18 cellular contexts compared by ENCODE assay signal in the genomic region with DNA sequence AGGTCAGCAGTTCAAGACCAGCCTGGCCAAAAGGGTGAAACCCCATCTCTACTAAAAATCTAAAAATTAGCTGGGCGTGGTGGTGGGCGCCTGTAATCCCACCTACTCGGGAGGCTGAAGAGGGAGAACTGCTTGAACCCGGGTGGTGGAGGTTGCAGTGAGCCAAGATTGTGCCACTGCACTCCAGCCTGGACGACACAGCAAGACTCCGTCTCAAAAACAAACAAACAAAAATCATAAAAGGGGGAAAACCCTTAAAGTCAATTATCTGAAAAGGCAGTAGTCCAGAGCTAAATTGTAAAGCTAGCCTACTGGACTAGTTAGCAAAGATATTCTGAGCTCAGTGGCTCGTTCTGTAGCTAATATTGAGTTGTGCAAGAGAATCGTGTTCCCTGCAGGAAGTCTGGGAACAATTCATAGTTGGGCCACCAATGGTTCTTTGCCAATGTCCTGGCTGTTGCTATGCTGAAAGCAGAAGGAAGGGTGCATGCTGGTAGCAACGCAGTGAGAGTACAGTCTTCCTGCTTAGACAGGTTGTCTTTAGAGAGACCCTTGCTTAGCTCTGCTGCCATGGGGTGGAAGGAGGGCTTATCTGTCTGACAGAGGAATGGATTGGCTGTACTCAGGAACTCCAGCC. TPM values are rescaled to one million over a fixed set of nuclear protein-coding genes. Genes with fewer than 3 reads are reported as not detected.
DNase-seq lines count a peak whose midpoint lies in the region; ATAC-seq, FAIRE-seq and TF ChIP-seq lines count a peak whose summit lies in the region.
"Had no signal": no experiment of that assay in that cellular context is flagged by ENCODE, and none has a peak within 500 bp of the region (broad histone marks: within the 10 kb centered on the region; RNA-seq: fewer than 3 reads in every experiment).

No MANE protein-coding gene starts in this region.

- CTCF ChIA-PET in HepG2 (lab: Yijun Ruan, JAX; ENCODE audit: low intra/inter-chr PET ratio, low total read pairs) = no interaction called here

- no peaks in the 10 kb centered on the region for H3K9me3 Mint-ChIP-seq in stimulated activated naive CD8-positive, alpha-beta T cell treated with anti-CD3 and anti-CD28 coated beads, Interleukin-15, Interleukin-2, amounts not matched to agents 100 ng/mL and 50 ng/mL, for 24 hours
- H3K9me3 Mint-ChIP-seq in activated T-helper 2 cell treated with anti-CD3 and anti-CD28 coated beads, Interferon-gamma antibody, Interleukin-2, Interleukin-4, amounts not matched to agents 10 μg/mL and 5 μg/mL and 100 μg/mL, durations not matched to agents 14 hours and 24 hours and 36 hours = no peaks in the 10 kb centered on the region

- peak in 1 of 2 experiments; percentile 21; a peak in 1 of 4 replicates for TF ChIP-seq POLR2A in HepG2 (IDR thresholded peaks at IDR 0.05; ENCODE audit: insufficient read depth in 1 of 2, low read depth in 2 of 2, low read length in 2 of 2)

- H3K27me3 Mint-ChIP-seq in stimulated activated naive CD8-positive, alpha-beta T cell treated with anti-CD3 and anti-CD28 coated beads, Interleukin-15, Interleukin-2, amounts not matched to agents 100 ng/mL and 50 ng/mL, for 24 hours = no peaks in the 10 kb centered on the region
- H3K27me3 Mint-ChIP-seq in activated T-helper 2 cell treated with anti-CD3 and anti-CD28 coated beads, Interferon-gamma antibody, Interleukin-2, Interleukin-4, amounts not matched to agents 10 μg/mL and 5 μg/mL and 100 μg/mL, durations not matched to agents 14 hours and 24 hours and 36 hours (ENCODE audit: low read depth) = no peaks in the 10 kb centered on the region

- no TSS peak for BruUV-seq in HepG2 (replicated peaks; lab: Mats Ljungman, UMichigan)

- ATAC-seq in stimulated activated naive CD8-positive, alpha-beta T cell treated with anti-CD3 and anti-CD28 coated beads, Interleukin-15, Interleukin-2, amounts not matched to agents 100 U/mL and 50 U/mL, for 24 hours = no peak
- ATAC-seq in HepG2 (no peak), GM18858 (IDR thresholded peaks at IDR 0.05; ENCODE audit: unreplicated experiment) (no peak)

- peak overlapping the region; percentile 95 for H3K27ac ChIP-seq in HepG2 (ENCODE audit: extremely low read length, insufficient read depth, low read length)
- no peak overlapping the region for H3K27ac ChIP-seq in substantia nigra (ENCODE audit: low read depth, low read length, poor library complexity, severe bottlenecking)
- H3K27ac ChIP-seq: cardiac muscle cell, prostate gland, SK-N-MC, tibial nerve, WERI-Rb-1 had no signal

- no peaks in the 10 kb centered on the region; a peak in 1 of 5 replicates for H3K27me3 ChIP-seq in HepG2 (ENCODE audit: control insufficient read depth in 1 of 2, insufficient read depth in 2 of 2, low read length in 2 of 2)
- H3K27me3 ChIP-seq: cardiac muscle cell, tibial nerve had no signal

- no peak for TF ChIP-seq RAD21 in HepG2 (CRISPR knock-in tag; IDR thresholded peaks at IDR 0.05)

- DNase-seq in stimulated activated naive CD8-positive, alpha-beta T cell treated with anti-CD3 and anti-CD28 coated beads, Interleukin-15, Interleukin-2, amounts not matched to agents 100 U/mL and 50 U/mL, for 24 hours = no peak
- no peak for DNase-seq in activated T-helper 2 cell treated with anti-CD3 and anti-CD28 coated beads, Interferon-gamma antibody, Interleukin-2, Interleukin-4, amounts not matched to agents 10 μg/mL and 5 μg/mL and 100 μg/mL, durations not matched to agents 14 hours and 24 hours and 36 hours (ENCODE audit: low spot score)
- DNase-seq in HepG2 (ENCODE audit: low spot score) (no peak), GM10266 (ENCODE audit: extremely low spot score) (no peak), substantia nigra (lab: John Stamatoyannopoulos, UW) (no peak), NOMO-1 treated with DMSO at 0.1 percent for 48 hours (lab: John Stamatoyannopoulos, UW; ENCODE audit: unreplicated experiment) (no peak)
- DNase-seq: MM.1S; NCI-H2107; stimulated activated CD4-positive, alpha-beta T cell treated with anti-CD3 and anti-CD28 coated beads, Interleukin-15, amount 100 ng/mL, for 24 hours; WERI-Rb-1 had no signal

- peak overlapping the region; percentile 98 for H3K4me3 Mint-ChIP-seq in stimulated activated naive CD8-positive, alpha-beta T cell treated with anti-CD3 and anti-CD28 coated beads, Interleukin-15, Interleukin-2, amounts not matched to agents 100 ng/mL and 50 ng/mL, for 24 hours
- H3K4me3 Mint-ChIP-seq in activated T-helper 2 cell treated with anti-CD3 and anti-CD28 coated beads, Interferon-gamma antibody, Interleukin-2, Interleukin-4, amounts not matched to agents 10 μg/mL and 5 μg/mL and 100 μg/mL, durations not matched to agents 14 hours and 24 hours and 36 hours (ENCODE audit: low read depth) = peak overlapping the region; percentile 100

- peak overlapping the region; percentile 98 for H3K4me2 ChIP-seq in HepG2 (ENCODE audit: low read depth, low read length)

- H4K20me1 ChIP-seq in HepG2 (ENCODE audit: insufficient read depth, low read length) = peaks cover 25% of the 10 kb centered on the region

- POLR2A ChIA-PET in HepG2 (lab: Yijun Ruan, JAX) = interaction anchor here (2.1 to 6.2 kb wide), 6 partner anchors 10 to 236 kb away, joined by 16 to 142 read pairs (median 30); a partner anchor contains a TSS

- H3K36me3 ChIP-seq in HepG2 (replicated peaks in 1 of 2; ENCODE audit: control insufficient read depth in 1 of 2, insufficient read depth in 2 of 2, low read length in 2 of 2) = peaks cover 22 to 55% of the 10 kb centered on the region in 2 experiments

- no peak for FAIRE-seq in HepG2 (lab: Jason Lieb, UNC)
- FAIRE-seq: endometrium, GM12892 had no signal

- peaks cover 84% of the 10 kb centered on the region for H3K36me3 Mint-ChIP-seq in stimulated activated naive CD8-positive, alpha-beta T cell treated with anti-CD3 and anti-CD28 coated beads, Interleukin-15, Interleukin-2, amounts not matched to agents 100 ng/mL and 50 ng/mL, for 24 hours (ENCODE audit: low read depth)
- H3K36me3 Mint-ChIP-seq in activated T-helper 2 cell treated with anti-CD3 and anti-CD28 coated beads, Interferon-gamma antibody, Interleukin-2, Interleukin-4, amounts not matched to agents 10 μg/mL and 5 μg/mL and 100 μg/mL, durations not matched to agents 14 hours and 24 hours and 36 hours (ENCODE audit: low read depth) = peaks cover 91% of the 10 kb centered on the region

- peaks cover 69% of the 10 kb centered on the region for H3K4me1 Mint-ChIP-seq in stimulated activated naive CD8-positive, alpha-beta T cell treated with anti-CD3 and anti-CD28 coated beads, Interleukin-15, Interleukin-2, amounts not matched to agents 100 ng/mL and 50 ng/mL, for 24 hours (ENCODE audit: low read depth)
- H3K4me1 Mint-ChIP-seq in activated T-helper 2 cell treated with anti-CD3 and anti-CD28 coated beads, Interferon-gamma antibody, Interleukin-2, Interleukin-4, amounts not matched to agents 10 μg/mL and 5 μg/mL and 100 μg/mL, durations not matched to agents 14 hours and 24 hours and 36 hours (ENCODE audit: low read depth) = peaks cover 62% of the 10 kb centered on the region

- TF ChIP-seq EP300 in HepG2 (IDR thresholded peaks at IDR 0.05; ENCODE audit: low read depth in 2 of 2, low read length in 2 of 2) (no peak), HepG2 (CRISPR knock-in tag; IDR thresholded peaks at IDR 0.05; ENCODE audit: borderline replicate concordance) (no peak)

- H3K4me3 ChIP-seq in HepG2 (replicated peaks in 1 of 3; ENCODE audit: insufficient read depth in 1 of 3, low read depth in 2 of 3, low read length in 3 of 3) = peak overlapping the region in 1 of 3 experiments; percentile 44; a peak in 2 of 6 replicates
- H3K4me3 ChIP-seq: cardiac muscle cell, prostate gland, SK-N-MC, tibial nerve had no signal

- no peak for TF ChIP-seq CTCF in HepG2 (CRISPR knock-in tag; IDR thresholded peaks at IDR 0.05)
- no peak for TF ChIP-seq CTCF in GM10266 (IDR thresholded peaks at IDR 0.05; ENCODE audit: control insufficient read depth, insufficient read depth, low read depth, missing control alignments)

- no peaks in the 10 kb centered on the region for H3K9me3 ChIP-seq in HepG2 (ENCODE audit: low read length)
- H3K9me3 ChIP-seq: prostate gland, tibial nerve had no signal

- no peak overlapping the region; the same call in 1 of the 2 replicates for H3K9ac ChIP-seq in HepG2 (ENCODE audit: insufficient read depth, low read depth, low read length)

- peaks cover 92% of the 10 kb centered on the region for H3K79me2 ChIP-seq in HepG2 (ENCODE audit: insufficient read depth, low read length)

- intact Hi-C loops in activated T-helper 2 cell treated with anti-CD3 and anti-CD28 coated beads, Interferon-gamma antibody, Interleukin-2, Interleukin-4, amounts not matched to agents 10 μg/mL and 5 μg/mL and 100 μg/mL, durations not matched to agents 14 hours and 24 hours and 36 hours (cut with micrococcal nuclease) = no loop called here
- intact Hi-C loops in HepG2 (cut with micrococcal nuclease; ENCODE audit: unreplicated experiment) = no loop called here

- H2AFZ ChIP-seq in HepG2 (ENCODE audit: low read length) = no peak overlapping the region

- in situ Hi-C loops in HepG2 (cut with HindIII; ENCODE audit: extremely low pct_ligation_motif_present, low pct_unique_long_range_greater_than_20kb) = no loop called here

- 92% methylated on average over 9 of the region's 9 CpGs for WGBS in HepG2 (ENCODE audit: low lambda C conversion rate)

- peak overlapping the region; percentile 68 for H3K27ac Mint-ChIP-seq in stimulated activated naive CD8-positive, alpha-beta T cell treated with anti-CD3 and anti-CD28 coated beads, Interleukin-15, Interleukin-2, amounts not matched to agents 100 ng/mL and 50 ng/mL, for 24 hours
- no peak overlapping the region for H3K27ac Mint-ChIP-seq in activated T-helper 2 cell treated with anti-CD3 and anti-CD28 coated beads, Interferon-gamma antibody, Interleukin-2, Interleukin-4, amounts not matched to agents 10 μg/mL and 5 μg/mL and 100 μg/mL, durations not matched to agents 14 hours and 24 hours and 36 hours

- peaks cover 61% of the 10 kb centered on the region for H3K4me1 ChIP-seq in HepG2 (ENCODE audit: insufficient read depth, low read length)

RNA-seq across cellular contexts. Expression of a gene that starts 4.3 kb away (rescaled TPM):
- total RNA-seq in activated T-helper 2 cell treated with anti-CD3 and anti-CD28 coated beads, Interferon-gamma antibody, Interleukin-2, Interleukin-4, amounts not matched to agents 10 μg/mL and 5 μg/mL and 100 μg/mL, durations not matched to agents 14 hours and 24 hours and 36 hours = 94.0 and 96.5 TPM in 2 replicates
- 62.5 and 99.6 TPM in 2 replicates for total RNA-seq in HepG2 (2016; rRNA removed; fragmentation: Illumina TruSeq; extraction: Trizol)
- total RNA-seq in HepG2 (2016; cell fraction: cytosol; rRNA removed; fragmentation: Illumina TruSeq; extraction: Trizol; ENCODE audit: low read depth) = 10.8 and 10.9 TPM in 2 replicates
- 56.7 and 97.1 TPM in 2 replicates for total RNA-seq in HepG2 (2016; cell fraction: insoluble cytoplasmic fraction; rRNA removed; fragmentation: Illumina TruSeq; extraction: Trizol)
- total RNA-seq in HepG2 (2016; cell fraction: membrane; rRNA removed; fragmentation: Illumina TruSeq; extraction: Trizol) = 20.9 and 22.6 TPM in 2 replicates
- 124 and 151 TPM in 2 replicates for total RNA-seq in HepG2 (2016; cell fraction: nucleus; rRNA removed; fragmentation: Illumina TruSeq; extraction: Trizol)
- polyA plus RNA-seq in HepG2 (2011; rRNA removed) = 143 and 155 TPM in 2 replicates
- 88.2 and 122 TPM in 2 replicates for polyA plus RNA-seq in HepG2 (2011; cell fraction: cytosol; rRNA removed)
- polyA plus RNA-seq in HepG2 (2011; cell fraction: nucleus; rRNA removed) = 116 and 157 TPM in 2 replicates
- 86.0 and 95.7 TPM in 2 replicates for polyA plus RNA-seq in HepG2 (2012)
- polyA plus RNA-seq in HepG2 (2016; cell fraction: cytosol; fragmentation: Illumina TruSeq; extraction: Trizol; ENCODE audit: low read depth) = 4.3 and 4.5 TPM in 2 replicates
- 51.8 and 59.4 TPM in 2 replicates for polyA plus RNA-seq in HepG2 (2016; cell fraction: insoluble cytoplasmic fraction; fragmentation: Illumina TruSeq; extraction: Trizol; ENCODE audit: low read depth)
- polyA plus RNA-seq in HepG2 (2016; cell fraction: membrane; fragmentation: Illumina TruSeq; extraction: Trizol; ENCODE audit: low read depth) = 10.0 and 10.7 TPM in 2 replicates
- polyA plus RNA-seq in HepG2 (2016; cell fraction: nucleus; fragmentation: Illumina TruSeq; extraction: Trizol; ENCODE audit: insufficient read depth, low read depth) = 170 and 178 TPM in 2 replicates
- polyA minus RNA-seq in HepG2 (2011; rRNA and poly(A)+ RNA removed; ENCODE audit: low replicate concordance) = 35.4 and 110 TPM in 2 replicates
- polyA minus RNA-seq in HepG2 (2011; cell fraction: cytosol; rRNA and poly(A)+ RNA removed) = 83.6 and 87.9 TPM in 2 replicates
- polyA minus RNA-seq in HepG2 (2011; cell fraction: nucleus; rRNA and poly(A)+ RNA removed) = 120 and 144 TPM in 2 replicates

RNA-seq across cellular contexts. Expression of a gene that starts 30.9 kb away (rescaled TPM):
- total RNA-seq in activated T-helper 2 cell treated with anti-CD3 and anti-CD28 coated beads, Interferon-gamma antibody, Interleukin-2, Interleukin-4, amounts not matched to agents 10 μg/mL and 5 μg/mL and 100 μg/mL, durations not matched to agents 14 hours and 24 hours and 36 hours = 26.3 and 29.6 TPM in 2 replicates
- total RNA-seq in HepG2 (2016; rRNA removed; fragmentation: Illumina TruSeq; extraction: Trizol) = 17.2 and 46.7 TPM in 2 replicates
- total RNA-seq in HepG2 (2016; cell fraction: cytosol; rRNA removed; fragmentation: Illumina TruSeq; extraction: Trizol; ENCODE audit: low read depth) = 10.9 and 12.3 TPM in 2 replicates
- total RNA-seq in HepG2 (2016; cell fraction: insoluble cytoplasmic fraction; rRNA removed; fragmentation: Illumina TruSeq; extraction: Trizol) = 18.1 and 44.6 TPM in 2 replicates
- total RNA-seq in HepG2 (2016; cell fraction: membrane; rRNA removed; fragmentation: Illumina TruSeq; extraction: Trizol) = 15.7 and 17.3 TPM in 2 replicates
- 50.8 and 58.5 TPM in 2 replicates for total RNA-seq in HepG2 (2016; cell fraction: nucleus; rRNA removed; fragmentation: Illumina TruSeq; extraction: Trizol)
- polyA plus RNA-seq in HepG2 (2011; rRNA removed) = 61.0 and 88.0 TPM in 2 replicates
- 45.6 and 61.3 TPM in 2 replicates for polyA plus RNA-seq in HepG2 (2011; cell fraction: cytosol; rRNA removed)
- 145 and 168 TPM in 2 replicates for polyA plus RNA-seq in HepG2 (2011; cell fraction: nucleus; rRNA removed)
- 76.9 and 78.5 TPM in 2 replicates for polyA plus RNA-seq in HepG2 (2012)
- 4.6 and 4.8 TPM in 2 replicates for polyA plus RNA-seq in HepG2 (2016; cell fraction: cytosol; fragmentation: Illumina TruSeq; extraction: Trizol; ENCODE audit: low read depth)
- polyA plus RNA-seq in HepG2 (2016; cell fraction: insoluble cytoplasmic fraction; fragmentation: Illumina TruSeq; extraction: Trizol; ENCODE audit: low read depth) = 15.6 and 17.6 TPM in 2 replicates
- polyA plus RNA-seq in HepG2 (2016; cell fraction: membrane; fragmentation: Illumina TruSeq; extraction: Trizol; ENCODE audit: low read depth) = 9.2 and 10.8 TPM in 2 replicates
- polyA plus RNA-seq in HepG2 (2016; cell fraction: nucleus; fragmentation: Illumina TruSeq; extraction: Trizol; ENCODE audit: insufficient read depth, low read depth) = 96.7 and 99.7 TPM in 2 replicates
- 163 and 207 TPM in 2 replicates for polyA minus RNA-seq in HepG2 (2011; rRNA and poly(A)+ RNA removed; ENCODE audit: low replicate concordance)
- polyA minus RNA-seq in HepG2 (2011; cell fraction: cytosol; rRNA and poly(A)+ RNA removed) = 39.9 and 52.7 TPM in 2 replicates
- 60.9 and 82.7 TPM in 2 replicates for polyA minus RNA-seq in HepG2 (2011; cell fraction: nucleus; rRNA and poly(A)+ RNA removed)

RNA-seq across cellular contexts. Expression of a gene that starts 31.1 kb away (rescaled TPM):
- 17.0 and 18.9 TPM in 2 replicates for total RNA-seq in activated T-helper 2 cell treated with anti-CD3 and anti-CD28 coated beads, Interferon-gamma antibody, Interleukin-2, Interleukin-4, amounts not matched to agents 10 μg/mL and 5 μg/mL and 100 μg/mL, durations not matched to agents 14 hours and 24 hours and 36 hours
- 10.3 and 13.3 TPM in 2 replicates for total RNA-seq in HepG2 (2016; rRNA removed; fragmentation: Illumina TruSeq; extraction: Trizol)
- total RNA-seq in HepG2 (2016; cell fraction: cytosol; rRNA removed; fragmentation: Illumina TruSeq; extraction: Trizol; ENCODE audit: low read depth) = 6.9 and 7.5 TPM in 2 replicates
- 10.3 and 15.0 TPM in 2 replicates for total RNA-seq in HepG2 (2016; cell fraction: insoluble cytoplasmic fraction; rRNA removed; fragmentation: Illumina TruSeq; extraction: Trizol)
- total RNA-seq in HepG2 (2016; cell fraction: membrane; rRNA removed; fragmentation: Illumina TruSeq; extraction: Trizol) = 8.8 and 9.5 TPM in 2 replicates
- total RNA-seq in HepG2 (2016; cell fraction: nucleus; rRNA removed; fragmentation: Illumina TruSeq; extraction: Trizol) = 16.6 and 22.7 TPM in 2 replicates
- 19.5 and 21.4 TPM in 2 replicates for polyA plus RNA-seq in HepG2 (2011; rRNA removed)
- polyA plus RNA-seq in HepG2 (2011; cell fraction: cytosol; rRNA removed) = 11.0 and 11.1 TPM in 2 replicates
- 56.3 and 61.9 TPM in 2 replicates for polyA plus RNA-seq in HepG2 (2011; cell fraction: nucleus; rRNA removed)
- polyA plus RNA-seq in HepG2 (2012) = 9.6 and 10.3 TPM in 2 replicates
- polyA plus RNA-seq in HepG2 (2016; cell fraction: cytosol; fragmentation: Illumina TruSeq; extraction: Trizol; ENCODE audit: low read depth) = 2.4 and 3.2 TPM in 2 replicates
- 9.4 TPM in 2 replicates for polyA plus RNA-seq in HepG2 (2016; cell fraction: insoluble cytoplasmic fraction; fragmentation: Illumina TruSeq; extraction: Trizol; ENCODE audit: low read depth)
- polyA plus RNA-seq in HepG2 (2016; cell fraction: membrane; fragmentation: Illumina TruSeq; extraction: Trizol; ENCODE audit: low read depth) = 6.4 and 6.6 TPM in 2 replicates
- polyA plus RNA-seq in HepG2 (2016; cell fraction: nucleus; fragmentation: Illumina TruSeq; extraction: Trizol; ENCODE audit: insufficient read depth, low read depth) = 34.9 and 37.5 TPM in 2 replicates
- 14.8 and 18.1 TPM in 2 replicates for polyA minus RNA-seq in HepG2 (2011; rRNA and poly(A)+ RNA removed; ENCODE audit: low replicate concordance)
- polyA minus RNA-seq in HepG2 (2011; cell fraction: cytosol; rRNA and poly(A)+ RNA removed) = 3.2 and 4.1 TPM in 2 replicates
- 19.1 and 24.5 TPM in 2 replicates for polyA minus RNA-seq in HepG2 (2011; cell fraction: nucleus; rRNA and poly(A)+ RNA removed)
